15 cellular contexts compared by ENCODE assay signal in the genomic region with DNA sequence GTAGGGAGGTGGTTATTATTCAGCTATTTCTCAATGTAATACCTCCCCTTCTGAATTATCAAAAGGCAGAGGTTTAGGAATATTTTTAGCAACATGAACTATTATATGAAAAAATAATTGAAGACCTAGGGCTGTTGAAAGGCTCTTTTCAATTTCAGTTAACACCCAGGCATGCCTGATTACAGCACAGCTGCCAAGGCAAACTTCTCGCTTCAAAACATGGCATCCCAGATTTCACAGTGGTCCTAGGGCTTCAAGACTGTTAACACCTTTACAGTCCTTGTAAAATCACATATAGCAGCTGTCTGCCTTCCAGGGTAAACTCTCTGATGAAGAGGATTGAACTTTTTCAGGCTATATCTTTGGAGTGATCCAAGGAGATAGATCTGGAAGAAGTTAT. TPM values are rescaled to one million over a fixed set of nuclear protein-coding genes. Genes with fewer than 3 reads are reported as not detected.
"Had no signal": no experiment of that assay in that cellular context is flagged by ENCODE, and none has a peak within 500 bp of the region (broad histone marks: within the 10 kb centered on the region; RNA-seq: fewer than 3 reads in every experiment).

No MANE protein-coding gene starts in this region.

- H3K27ac Mint-ChIP-seq: activated naive CD8-positive, alpha-beta T cell treated with anti-CD3 and anti-CD28 coated beads, Interleukin-2, amount 10 ng/mL, durations not matched to agents 7 days and 5 days; immature natural killer cell; nephron had no signal

- H3K9me3 ChIP-seq: right atrium auricular region, suprapubic skin had no signal

- H3K36me3 Mint-ChIP-seq: immature natural killer cell had no signal

- H3K4me1 Mint-ChIP-seq: immature natural killer cell had no signal

- DNase-seq: activated naive CD8-positive, alpha-beta T cell treated with anti-CD3 and anti-CD28 coated beads, Interleukin-2, amount 10 ng/mL, durations not matched to agents 7 days and 5 days; aorta; effector memory CD4-positive, alpha-beta T cell; foreskin melanocyte; immature natural killer cell; mesendoderm; occipital lobe; stimulated activated CD4-positive, alpha-beta T cell treated with anti-CD3 and anti-CD28 coated beads, Interleukin-4, amount 100 ng/mL, for 1 hour; stimulated activated naive CD4-positive, alpha-beta T cell had no signal

- H3K4me3 Mint-ChIP-seq: activated naive CD8-positive, alpha-beta T cell treated with anti-CD3 and anti-CD28 coated beads, Interleukin-2, amount 10 ng/mL, durations not matched to agents 7 days and 5 days; immature natural killer cell; nephron had no signal

- H3K27me3 Mint-ChIP-seq: activated naive CD8-positive, alpha-beta T cell treated with anti-CD3 and anti-CD28 coated beads, Interleukin-2, amount 10 ng/mL, durations not matched to agents 7 days and 5 days had no signal

- H3K4me1 ChIP-seq: right atrium auricular region, suprapubic skin had no signal

- H3K9me3 Mint-ChIP-seq: nephron had no signal

- H3K4me3 ChIP-seq: right atrium auricular region, suprapubic skin had no signal

- H3K27me3 ChIP-seq: right atrium auricular region, suprapubic skin had no signal

- H3K27ac ChIP-seq: right atrium auricular region, suprapubic skin had no signal

- H3K36me3 ChIP-seq: right atrium auricular region, suprapubic skin had no signal

RNA-seq across cellular contexts. Expression of a gene that starts 23.2 kb away (rescaled TPM):
- total RNA-seq: fibroblast of lung, occipital lobe, posterior vena cava, skeletal muscle tissue had no signal
- polyA plus RNA-seq: aorta, fibroblast of lung had no signal

RNA-seq across cellular contexts. Expression of a gene that starts 45.8 kb away (rescaled TPM):
- total RNA-seq: fibroblast of lung, occipital lobe, right atrium auricular region had no signal
- polyA plus RNA-seq: fibroblast of lung had no signal
